Comparison of ENCODE assay signal across 1 cellular context in genomic region chr9:122197334-122197872, GRCh38.
TF ChIP-seq lines count a peak whose summit lies in the region.

No MANE protein-coding gene starts in this region.

TF ChIP-seq in GM23338, 12 proteins besides CTCF, POLR2A, EP300 and RAD21 (continued from another document):
- TF ChIP-seq REST (IDR thresholded peaks at IDR 0.05; ENCODE audit: unreplicated experiment) = no peak
- no peak for TF ChIP-seq EZH2phosphoT487 (IDR thresholded peaks at IDR 0.05; ENCODE audit: unreplicated experiment)
- no peak for TF ChIP-seq POLR2AphosphoS5 (IDR thresholded peaks at IDR 0.05; ENCODE audit: low read depth)
- no peak for TF ChIP-seq JUNB (IDR thresholded peaks at IDR 0.05; ENCODE audit: unreplicated experiment)
- no peak for TF ChIP-seq STAT1 (IDR thresholded peaks at IDR 0.05; ENCODE audit: unreplicated experiment)
- no peak for TF ChIP-seq ETS1 (IDR thresholded peaks at IDR 0.05)
- no peak for TF ChIP-seq ZNF331 (CRISPR knock-in tag; IDR thresholded peaks at IDR 0.05; ENCODE audit: low read depth)
- no peak for TF ChIP-seq CREB1 (CRISPR knock-in tag; IDR thresholded peaks at IDR 0.05; ENCODE audit: low read depth)
- TF ChIP-seq, protein P1, sequence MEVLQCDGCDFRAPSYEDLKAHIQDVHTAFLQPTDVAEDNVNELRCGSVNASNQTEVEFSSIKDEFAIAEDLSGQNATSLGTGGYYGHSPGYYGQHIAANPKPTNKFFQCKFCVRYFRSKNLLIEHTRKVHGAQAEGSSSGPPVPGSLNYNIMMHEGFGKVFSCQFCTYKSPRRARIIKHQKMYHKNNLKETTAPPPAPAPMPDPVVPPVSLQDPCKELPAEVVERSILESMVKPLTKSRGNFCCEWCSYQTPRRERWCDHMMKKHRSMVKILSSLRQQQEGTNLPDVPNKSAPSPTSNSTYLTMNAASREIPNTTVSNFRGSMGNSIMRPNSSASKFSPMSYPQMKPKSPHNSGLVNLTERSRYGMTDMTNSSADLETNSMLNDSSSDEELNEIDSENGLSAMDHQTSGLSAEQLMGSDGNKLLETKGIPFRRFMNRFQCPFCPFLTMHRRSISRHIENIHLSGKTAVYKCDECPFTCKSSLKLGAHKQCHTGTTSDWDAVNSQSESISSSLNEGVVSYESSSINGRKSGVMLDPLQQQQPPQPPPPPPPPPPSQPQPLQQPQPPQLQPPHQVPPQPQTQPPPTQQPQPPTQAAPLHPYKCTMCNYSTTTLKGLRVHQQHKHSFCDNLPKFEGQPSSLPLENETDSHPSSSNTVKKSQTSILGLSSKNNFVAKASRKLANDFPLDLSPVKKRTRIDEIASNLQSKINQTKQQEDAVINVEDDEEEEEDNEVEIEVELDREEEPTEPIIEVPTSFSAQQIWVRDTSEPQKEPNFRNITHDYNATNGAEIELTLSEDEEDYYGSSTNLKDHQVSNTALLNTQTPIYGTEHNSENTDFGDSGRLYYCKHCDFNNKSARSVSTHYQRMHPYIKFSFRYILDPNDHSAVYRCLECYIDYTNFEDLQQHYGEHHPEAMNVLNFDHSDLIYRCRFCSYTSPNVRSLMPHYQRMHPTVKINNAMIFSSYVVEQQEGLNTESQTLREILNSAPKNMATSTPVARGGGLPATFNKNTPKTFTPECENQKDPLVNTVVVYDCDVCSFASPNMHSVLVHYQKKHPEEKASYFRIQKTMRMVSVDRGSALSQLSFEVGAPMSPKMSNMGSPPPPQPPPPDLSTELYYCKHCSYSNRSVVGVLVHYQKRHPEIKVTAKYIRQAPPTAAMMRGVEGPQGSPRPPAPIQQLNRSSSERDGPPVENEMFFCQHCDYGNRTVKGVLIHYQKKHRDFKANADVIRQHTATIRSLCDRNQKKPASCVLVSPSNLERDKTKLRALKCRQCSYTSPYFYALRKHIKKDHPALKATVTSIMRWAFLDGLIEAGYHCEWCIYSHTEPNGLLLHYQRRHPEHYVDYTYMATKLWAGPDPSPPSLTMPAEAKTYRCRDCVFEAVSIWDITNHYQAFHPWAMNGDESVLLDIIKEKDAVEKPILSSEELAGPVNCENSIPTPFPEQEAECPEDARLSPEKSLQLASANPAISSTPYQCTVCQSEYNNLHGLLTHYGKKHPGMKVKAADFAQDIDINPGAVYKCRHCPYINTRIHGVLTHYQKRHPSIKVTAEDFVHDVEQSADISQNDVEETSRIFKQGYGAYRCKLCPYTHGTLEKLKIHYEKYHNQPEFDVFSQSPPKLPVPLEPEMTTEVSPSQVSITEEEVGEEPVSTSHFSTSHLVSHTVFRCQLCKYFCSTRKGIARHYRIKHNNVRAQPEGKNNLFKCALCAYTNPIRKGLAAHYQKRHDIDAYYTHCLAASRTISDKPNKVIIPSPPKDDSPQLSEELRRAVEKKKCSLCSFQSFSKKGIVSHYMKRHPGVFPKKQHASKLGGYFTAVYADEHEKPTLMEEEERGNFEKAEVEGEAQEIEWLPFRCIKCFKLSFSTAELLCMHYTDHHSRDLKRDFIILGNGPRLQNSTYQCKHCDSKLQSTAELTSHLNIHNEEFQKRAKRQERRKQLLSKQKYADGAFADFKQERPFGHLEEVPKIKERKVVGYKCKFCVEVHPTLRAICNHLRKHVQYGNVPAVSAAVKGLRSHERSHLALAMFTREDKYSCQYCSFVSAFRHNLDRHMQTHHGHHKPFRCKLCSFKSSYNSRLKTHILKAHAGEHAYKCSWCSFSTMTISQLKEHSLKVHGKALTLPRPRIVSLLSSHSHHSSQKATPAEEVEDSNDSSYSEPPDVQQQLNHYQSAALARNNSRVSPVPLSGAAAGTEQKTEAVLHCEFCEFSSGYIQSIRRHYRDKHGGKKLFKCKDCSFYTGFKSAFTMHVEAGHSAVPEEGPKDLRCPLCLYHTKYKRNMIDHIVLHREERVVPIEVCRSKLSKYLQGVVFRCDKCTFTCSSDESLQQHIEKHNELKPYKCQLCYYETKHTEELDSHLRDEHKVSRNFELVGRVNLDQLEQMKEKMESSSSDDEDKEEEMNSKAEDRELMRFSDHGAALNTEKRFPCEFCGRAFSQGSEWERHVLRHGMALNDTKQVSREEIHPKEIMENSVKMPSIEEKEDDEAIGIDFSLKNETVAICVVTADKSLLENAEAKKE (CRISPR knock-in tag; IDR thresholded peaks at IDR 0.05) = no peak
- TF ChIP-seq NANOG (IDR thresholded peaks at IDR 0.05; ENCODE audit: borderline replicate concordance) = no peak
